16 cellular contexts compared by ENCODE assay signal in the genomic region with DNA sequence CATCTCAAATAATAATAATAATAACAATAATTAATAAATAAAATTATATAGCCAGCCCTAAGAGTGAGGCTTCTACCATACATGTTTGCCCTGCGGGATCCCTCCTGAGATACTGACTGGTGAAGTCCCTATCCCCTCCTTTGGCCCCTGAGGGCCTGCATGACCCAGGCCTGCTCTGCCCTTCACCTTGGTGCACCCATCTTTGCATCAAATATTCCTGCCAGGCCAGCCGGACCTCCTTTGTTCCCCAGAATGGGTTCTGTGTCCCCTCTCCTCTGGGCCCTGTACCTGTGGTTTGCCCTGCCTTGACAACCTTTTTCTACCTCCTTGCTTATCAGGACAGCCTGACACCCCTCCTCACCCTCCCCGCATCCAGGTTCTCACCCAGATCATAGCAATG. TPM values are rescaled to one million over a fixed set of nuclear protein-coding genes. Genes with fewer than 3 reads are reported as not detected.
DNase-seq lines count a peak whose midpoint lies in the region; ATAC-seq and TF ChIP-seq lines count a peak whose summit lies in the region.
"Had no signal": no experiment of that assay in that cellular context is flagged by ENCODE, and none has a peak within 500 bp of the region (broad histone marks: within the 10 kb centered on the region; RNA-seq: fewer than 3 reads in every experiment).

No MANE protein-coding gene starts in this region.

- no peak overlapping the region for H3K4me3 ChIP-seq in H7 (ENCODE audit: insufficient read depth, low read depth, low read length)
- H3K4me3 ChIP-seq in HUES6 (ENCODE audit: low read depth, low read length), result no peak overlapping the region
- no peak overlapping the region for H3K4me3 ChIP-seq in body of pancreas
- H3K4me3 ChIP-seq: HAP-1 had no signal

- H3K4me1 ChIP-seq in HUES6 (ENCODE audit: control insufficient read depth, insufficient read depth, low read length), result peaks cover 11% of the 10 kb centered on the region
- no peaks in the 10 kb centered on the region for H3K4me1 ChIP-seq in body of pancreas
- H3K4me1 ChIP-seq: HAP-1 had no signal

- no peak for ATAC-seq in GM19351 (IDR thresholded peaks at IDR 0.05; ENCODE audit: unreplicated experiment)
- no peak for ATAC-seq in body of pancreas

- H3K27ac ChIP-seq in HUES6 (ENCODE audit: low read depth, low read length) (no peak overlapping the region), caudate nucleus (ENCODE audit: low read depth, low read length) (peak overlapping the region; percentile 61), body of pancreas (no peak overlapping the region)

- 86 to 90% methylated on average over 3 of the region's 3 CpGs for WGBS in body of pancreas, 2 donors

- no peaks in the 10 kb centered on the region for H3K27me3 ChIP-seq in H7 (ENCODE audit: control insufficient read depth, insufficient read depth, low read length)
- no peaks in the 10 kb centered on the region for H3K27me3 ChIP-seq in HUES6 (ENCODE audit: control insufficient read depth, insufficient read depth, low read length)
- H3K27me3 ChIP-seq in body of pancreas, result no peaks in the 10 kb centered on the region

- TF ChIP-seq POLR2A in body of pancreas (IDR thresholded peaks at IDR 0.05), result no peak

- H3K36me3 ChIP-seq in H7 (replicated peaks; ENCODE audit: control insufficient read depth, insufficient read depth, low read length) (no peaks in the 10 kb centered on the region), HUES6 (ENCODE audit: control insufficient read depth, insufficient read depth, low read length) (no peaks in the 10 kb centered on the region), body of pancreas (replicated peaks in 1 of 2; ENCODE audit: insufficient read depth in 1 of 2, low read depth in 2 of 2) (no peaks in the 10 kb centered on the region)
- H3K36me3 ChIP-seq: HAP-1 had no signal

- no peak for TF ChIP-seq CTCF in body of pancreas (IDR thresholded peaks at IDR 0.05)

- H3K9me3 ChIP-seq in HUES6 (ENCODE audit: control insufficient read depth, insufficient read depth, low read depth, low read length) (no peaks in the 10 kb centered on the region), body of pancreas (no peaks in the 10 kb centered on the region)
- H3K9me3 ChIP-seq: HAP-1 had no signal

- DNase-seq in H7 (peak; percentile 10), caudate nucleus (lab: John Stamatoyannopoulos, UW) (no peak), mesenteric fat pad (ENCODE audit: low spot score) (peak; percentile 69), occipital lobe (lab: John Stamatoyannopoulos, UW) (no peak), T-helper 1 cell (no peak), body of pancreas (no peak)
- DNase-seq: C1 segment of cervical spinal cord; Calu3; CD4-positive, alpha-beta T cell; DMS 273 treated with DMSO at 0.1 percent for 48 hours; DMS79 treated with DMSO at 0.1 percent for 48 hours; GOT3 had no signal

- H3K9ac ChIP-seq in HUES6 (ENCODE audit: low read length), result peak overlapping the region; percentile 20

- intact Hi-C loops in body of pancreas (cut with DNase I), result no loop called here

RNA-seq across cellular contexts. Expression of gene RNF112, which starts 2.0 kb away (rescaled TPM):
- total RNA-seq in H7 (2014; rRNA removed; shearing (Covaris generic)), result 2.3 and 3.0 TPM in 2 replicates
- total RNA-seq in mesenteric fat pad, result 3.9 TPM
- 31.4 TPM for total RNA-seq in occipital lobe
- 1 to 10 TPM in 1 of 2 donors, under 1 TPM in 1; 0.52 to 5.9 TPM for total RNA-seq in body of pancreas

RNA-seq across cellular contexts. Expression of gene MFAP4, which starts 22.1 kb away (rescaled TPM):
- total RNA-seq in H7 (2014; rRNA removed; shearing (Covaris generic)), result 22.2 and 24.8 TPM in 2 replicates
- total RNA-seq in mesenteric fat pad (96.7 TPM), occipital lobe (0.47 TPM), body of pancreas (10 to 100 TPM; 25.7 to 35.3 TPM)
- total RNA-seq: B cell; Calu3; CD4-positive, alpha-beta T cell had no signal

RNA-seq across cellular contexts. Expression of gene MAPK7, which starts 30.8 kb away (rescaled TPM):
- total RNA-seq in H7 (2014; rRNA removed; shearing (Covaris generic)), result 26.1 and 30.4 TPM in 2 replicates
- total RNA-seq in mesenteric fat pad (27.2 TPM), occipital lobe (15.3 TPM), body of pancreas (10 to 100 TPM; 10.1 to 29.3 TPM)

RNA-seq across cellular contexts. Expression of gene B9D1, which starts 46.5 kb away (rescaled TPM):
- total RNA-seq in H7 (2014; rRNA removed; shearing (Covaris generic)), result 61.5 and 63.5 TPM in 2 replicates
- total RNA-seq in mesenteric fat pad (7.5 TPM), occipital lobe (13.6 TPM), body of pancreas (10 to 100 TPM; 10.4 to 53.4 TPM)

Comparison
In these comparisons a context has a peak if more than half of its experiments do, and no peak if none do; other contexts are left out.
1. DNase-seq: peak in H7 (single experiment) and mesenteric fat pad (single experiment); none in caudate nucleus (0 of 61), occipital lobe (single experiment), T-helper 1 cell (0 of 5) and body of pancreas (0 of 4).
2. RNA of gene MFAP4, which starts 22.1 kb away (total RNA-seq): 96.7 TPM in mesenteric fat pad (single experiment), 25.7 to 35.3 TPM in body of pancreas and 22.2 to 24.8 TPM in H7; 0.47 TPM in occipital lobe (single experiment); every median in the first group is over 10 times any median in the second.